Comparison of ENCODE assay signal across 20 cellular contexts in genomic region chr16:30972872-30973271, GRCh38. TPM values are rescaled to one million over a fixed set of nuclear protein-coding genes. Genes with fewer than 3 reads are reported as not detected.
DNase-seq lines count a peak whose midpoint lies in the region; ATAC-seq and TF ChIP-seq lines count a peak whose summit lies in the region.
"Had no signal": no experiment of that assay in that cellular context is flagged by ENCODE, and none has a peak within 500 bp of the region (broad histone marks: within the 10 kb centered on the region; RNA-seq: fewer than 3 reads in every experiment).

No MANE protein-coding gene starts in this region.

- H3K27me3 ChIP-seq in H7 (ENCODE audit: control insufficient read depth, insufficient read depth, low read length) = no peaks in the 10 kb centered on the region
- no peaks in the 10 kb centered on the region for H3K27me3 ChIP-seq in lower lobe of right lung (ENCODE audit: low read depth)
- H3K27me3 ChIP-seq: cardiac muscle cell, upper lobe of right lung had no signal

- H3K4me3 ChIP-seq in AG09309 (ENCODE audit: control insufficient read depth, low read depth, low read length) (no peak overlapping the region), H7 (ENCODE audit: insufficient read depth, low read depth, low read length) (no peak overlapping the region), lower lobe of right lung (no peak overlapping the region)
- H3K4me3 ChIP-seq: cardiac muscle cell, upper lobe of right lung had no signal

- intact Hi-C loops in lower lobe of right lung (cut with DNase I) = no loop called here

- DNase-seq in AG09309 (ENCODE audit: low read depth) = no peak
- peak; percentile 77 for DNase-seq in H7
- peak; percentile 22 for DNase-seq in amniotic epithelial cell (ENCODE audit: low read depth)
- peak; percentile 35 for DNase-seq in iPS-NIHi7 (ENCODE audit: extremely low spot score)
- DNase-seq in lower lobe of right lung = no peak
- DNase-seq in NCI-H82 (lab: John Stamatoyannopoulos, UW) = no peak
- no peak for DNase-seq in A172 (ENCODE audit: low spot score)
- DNase-seq: activated CD4-positive, alpha-beta memory T cell treated with anti-CD3 and anti-CD28 coated beads, Interleukin-2, amount 10 ng/mL, durations not matched to agents 7 days and 5 days; activated effector memory CD4-positive, alpha-beta T cell treated with anti-CD3 and anti-CD28 coated beads, Interleukin-2, amount 50 U/mL, for 16 hours; CD4-positive, CD25-positive, alpha-beta regulatory T cell; hippocampal formation; left ventricle myocardium superior; naive thymus-derived CD8-positive, alpha-beta T cell; NCI-H2081 treated with DMSO at 0.1 percent for 48 hours; NCI-H774; stimulated activated CD4-positive, alpha-beta T cell treated with anti-CD3 and anti-CD28 coated beads, Interleukin-4, amount 100 ng/mL, for 24 hours; upper lobe of right lung had no signal

- peak; percentile 3 for TF ChIP-seq CTCF in AG09309 (IDR thresholded peaks at IDR 0.05; ENCODE audit: control insufficient read depth, insufficient read depth, low read depth, low read length, missing control alignments)
- TF ChIP-seq CTCF in lower lobe of right lung (IDR thresholded peaks at IDR 0.05) = no peak

- H3K4me1 ChIP-seq in lower lobe of right lung = no peaks in the 10 kb centered on the region
- H3K4me1 ChIP-seq: upper lobe of right lung had no signal

- H3K9me3 ChIP-seq in lower lobe of right lung = no peaks in the 10 kb centered on the region
- H3K9me3 ChIP-seq: upper lobe of right lung had no signal

- H3K36me3 ChIP-seq in H7 (replicated peaks; ENCODE audit: control insufficient read depth, insufficient read depth, low read length) = peaks cover 48% of the 10 kb centered on the region
- peaks cover 100% of the 10 kb centered on the region for H3K36me3 ChIP-seq in lower lobe of right lung

- no peak for ATAC-seq in lower lobe of right lung
- ATAC-seq in HG02571 (IDR thresholded peaks at IDR 0.05; ENCODE audit: unreplicated experiment) = no peak
- ATAC-seq: left ventricle myocardium superior; naive thymus-derived CD8-positive, alpha-beta T cell; right cardiac atrium; upper lobe of right lung had no signal

- no peak overlapping the region for H3K27ac ChIP-seq in lower lobe of right lung
- H3K27ac ChIP-seq: cardiac muscle cell, upper lobe of right lung had no signal

RNA-seq across cellular contexts. Expression of gene HSD3B7, which starts 12.1 kb away (rescaled TPM):
- total RNA-seq in H7 (2014; rRNA removed; shearing (Covaris generic)) = 4.4 and 8.2 TPM in 2 replicates
- 23.6 TPM for total RNA-seq in lower lobe of right lung
- total RNA-seq in A172 (2014; rRNA removed; shearing (Covaris generic)) = 30.4 and 33.8 TPM in 2 replicates
- total RNA-seq: CD4-positive, CD25-positive, alpha-beta regulatory T cell had no signal

RNA-seq across cellular contexts. Expression of gene SETD1A, which starts 15.3 kb away (rescaled TPM):
- 4.1 and 5.0 TPM in 2 replicates for total RNA-seq in H7 (2014; rRNA removed; shearing (Covaris generic))
- total RNA-seq in lower lobe of right lung = 15.0 TPM
- total RNA-seq in A172 (2014; rRNA removed; shearing (Covaris generic)) = 3.5 and 3.8 TPM in 2 replicates

RNA-seq across cellular contexts. Expression of gene ORAI3, which starts 24.0 kb away (rescaled TPM):
- 15.3 and 18.4 TPM in 2 replicates for total RNA-seq in H7 (2014; rRNA removed; shearing (Covaris generic))
- 30.2 TPM for total RNA-seq in lower lobe of right lung
- 46.4 and 50.8 TPM in 2 replicates for total RNA-seq in A172 (2014; rRNA removed; shearing (Covaris generic))

RNA-seq across cellular contexts. Expression of gene STX1B, which starts 37.6 kb away (rescaled TPM):
- 1.3 and 4.1 TPM in 2 replicates for total RNA-seq in H7 (2014; rRNA removed; shearing (Covaris generic))
- 0.32 TPM for total RNA-seq in lower lobe of right lung
- total RNA-seq in A172 (2014; rRNA removed; shearing (Covaris generic)) = 0.26 and 3.5 TPM in 2 replicates

RNA-seq across cellular contexts. Expression of gene FBXL19, which starts 49.5 kb away (rescaled TPM):
- 78.3 and 89.8 TPM in 2 replicates for total RNA-seq in H7 (2014; rRNA removed; shearing (Covaris generic))
- 14.5 TPM for total RNA-seq in lower lobe of right lung
- total RNA-seq in A172 (2014; rRNA removed; shearing (Covaris generic)) = 18.7 and 32.5 TPM in 2 replicates

Comparison
In these comparisons a context has a peak if more than half of its experiments do, and no peak if none do; other contexts are left out.
1. DNase-seq: peak in H7 (single experiment), amniotic epithelial cell (single experiment) and iPS-NIHi7 (single experiment); none in AG09309 (single experiment), lower lobe of right lung (single experiment), NCI-H82 (single experiment) and A172 (single experiment).